1 cellular context compared by ENCODE assay signal in the genomic region with DNA sequence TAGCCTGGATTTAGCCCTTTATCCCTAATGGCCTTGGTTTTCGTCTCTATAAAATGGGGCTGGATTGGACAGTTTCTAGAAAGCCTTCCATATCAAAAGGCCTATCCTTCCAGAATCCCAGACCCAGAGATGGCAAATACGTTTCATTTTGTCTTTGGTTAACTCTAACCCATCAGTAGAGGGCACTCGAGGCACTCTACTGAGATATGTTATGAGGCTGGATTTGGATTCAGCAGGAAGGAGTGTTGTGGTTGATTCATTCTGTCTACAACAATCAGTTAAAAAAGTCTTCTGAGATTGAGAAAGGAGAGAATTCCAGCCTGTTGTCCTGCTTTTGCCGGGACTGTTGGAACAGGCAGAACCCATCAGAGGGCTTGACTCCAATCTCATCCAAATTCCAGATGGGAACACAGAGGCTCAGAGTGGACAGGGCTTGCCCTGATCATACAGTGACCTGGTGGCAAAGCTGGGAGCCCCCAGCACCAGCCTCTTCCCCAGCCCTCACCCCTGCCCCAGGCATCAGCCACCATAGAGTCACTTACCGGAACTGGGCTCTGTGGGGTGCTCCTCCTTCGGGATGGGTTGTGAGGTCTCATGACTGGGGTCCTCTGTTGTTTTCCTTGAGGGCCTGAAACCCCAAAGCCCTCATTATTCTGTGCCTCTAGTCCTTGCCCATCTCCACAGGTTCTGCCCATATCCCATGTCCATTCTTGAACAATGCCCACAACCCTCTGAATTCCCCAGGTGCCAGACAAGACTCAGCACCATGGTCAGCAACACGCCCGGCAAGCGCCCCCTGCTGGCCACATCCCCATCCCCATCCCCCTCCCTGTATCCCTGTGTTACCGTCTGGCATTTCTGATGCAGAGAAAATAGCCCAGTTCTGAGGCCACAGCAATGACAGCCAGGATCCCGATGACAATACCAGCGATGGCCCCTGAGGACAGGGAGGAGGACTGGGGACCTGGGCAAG.
TF ChIP-seq lines count a peak whose summit lies in the region.

No MANE protein-coding gene starts in this region.

TF ChIP-seq in HepG2, 621 proteins besides CTCF, POLR2A, EP300 and RAD21 (continues in another document):
- no peak for TF ChIP-seq TCF7L2 (IDR thresholded peaks at IDR 0.05; ENCODE audit: low read depth, low read length)
- no peak for TF ChIP-seq KLF15 (CRISPR knock-in tag; IDR thresholded peaks at IDR 0.05; ENCODE audit: borderline replicate concordance)
- no peak for TF ChIP-seq ZNF331 (CRISPR knock-in tag; IDR thresholded peaks at IDR 0.05)
- no peak for TF ChIP-seq ZFY (CRISPR knock-in tag; IDR thresholded peaks at IDR 0.05)
- TF ChIP-seq, protein P1, sequence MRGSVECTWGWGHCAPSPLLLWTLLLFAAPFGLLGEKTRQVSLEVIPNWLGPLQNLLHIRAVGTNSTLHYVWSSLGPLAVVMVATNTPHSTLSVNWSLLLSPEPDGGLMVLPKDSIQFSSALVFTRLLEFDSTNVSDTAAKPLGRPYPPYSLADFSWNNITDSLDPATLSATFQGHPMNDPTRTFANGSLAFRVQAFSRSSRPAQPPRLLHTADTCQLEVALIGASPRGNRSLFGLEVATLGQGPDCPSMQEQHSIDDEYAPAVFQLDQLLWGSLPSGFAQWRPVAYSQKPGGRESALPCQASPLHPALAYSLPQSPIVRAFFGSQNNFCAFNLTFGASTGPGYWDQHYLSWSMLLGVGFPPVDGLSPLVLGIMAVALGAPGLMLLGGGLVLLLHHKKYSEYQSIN (CRISPR knock-in tag; IDR thresholded peaks at IDR 0.05; ENCODE audit: borderline replicate concordance) = no peak
- TF ChIP-seq, protein P2, sequence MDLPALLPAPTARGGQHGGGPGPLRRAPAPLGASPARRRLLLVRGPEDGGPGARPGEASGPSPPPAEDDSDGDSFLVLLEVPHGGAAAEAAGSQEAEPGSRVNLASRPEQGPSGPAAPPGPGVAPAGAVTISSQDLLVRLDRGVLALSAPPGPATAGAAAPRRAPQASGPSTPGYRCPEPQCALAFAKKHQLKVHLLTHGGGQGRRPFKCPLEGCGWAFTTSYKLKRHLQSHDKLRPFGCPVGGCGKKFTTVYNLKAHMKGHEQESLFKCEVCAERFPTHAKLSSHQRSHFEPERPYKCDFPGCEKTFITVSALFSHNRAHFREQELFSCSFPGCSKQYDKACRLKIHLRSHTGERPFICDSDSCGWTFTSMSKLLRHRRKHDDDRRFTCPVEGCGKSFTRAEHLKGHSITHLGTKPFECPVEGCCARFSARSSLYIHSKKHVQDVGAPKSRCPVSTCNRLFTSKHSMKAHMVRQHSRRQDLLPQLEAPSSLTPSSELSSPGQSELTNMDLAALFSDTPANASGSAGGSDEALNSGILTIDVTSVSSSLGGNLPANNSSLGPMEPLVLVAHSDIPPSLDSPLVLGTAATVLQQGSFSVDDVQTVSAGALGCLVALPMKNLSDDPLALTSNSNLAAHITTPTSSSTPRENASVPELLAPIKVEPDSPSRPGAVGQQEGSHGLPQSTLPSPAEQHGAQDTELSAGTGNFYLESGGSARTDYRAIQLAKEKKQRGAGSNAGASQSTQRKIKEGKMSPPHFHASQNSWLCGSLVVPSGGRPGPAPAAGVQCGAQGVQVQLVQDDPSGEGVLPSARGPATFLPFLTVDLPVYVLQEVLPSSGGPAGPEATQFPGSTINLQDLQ (CRISPR knock-in tag; IDR thresholded peaks at IDR 0.05) = no peak
- TF ChIP-seq, protein P3, sequence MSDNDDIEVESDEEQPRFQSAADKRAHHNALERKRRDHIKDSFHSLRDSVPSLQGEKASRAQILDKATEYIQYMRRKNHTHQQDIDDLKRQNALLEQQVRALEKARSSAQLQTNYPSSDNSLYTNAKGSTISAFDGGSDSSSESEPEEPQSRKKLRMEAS (IDR thresholded peaks at IDR 0.05) = no peak
- TF ChIP-seq, protein P4, sequence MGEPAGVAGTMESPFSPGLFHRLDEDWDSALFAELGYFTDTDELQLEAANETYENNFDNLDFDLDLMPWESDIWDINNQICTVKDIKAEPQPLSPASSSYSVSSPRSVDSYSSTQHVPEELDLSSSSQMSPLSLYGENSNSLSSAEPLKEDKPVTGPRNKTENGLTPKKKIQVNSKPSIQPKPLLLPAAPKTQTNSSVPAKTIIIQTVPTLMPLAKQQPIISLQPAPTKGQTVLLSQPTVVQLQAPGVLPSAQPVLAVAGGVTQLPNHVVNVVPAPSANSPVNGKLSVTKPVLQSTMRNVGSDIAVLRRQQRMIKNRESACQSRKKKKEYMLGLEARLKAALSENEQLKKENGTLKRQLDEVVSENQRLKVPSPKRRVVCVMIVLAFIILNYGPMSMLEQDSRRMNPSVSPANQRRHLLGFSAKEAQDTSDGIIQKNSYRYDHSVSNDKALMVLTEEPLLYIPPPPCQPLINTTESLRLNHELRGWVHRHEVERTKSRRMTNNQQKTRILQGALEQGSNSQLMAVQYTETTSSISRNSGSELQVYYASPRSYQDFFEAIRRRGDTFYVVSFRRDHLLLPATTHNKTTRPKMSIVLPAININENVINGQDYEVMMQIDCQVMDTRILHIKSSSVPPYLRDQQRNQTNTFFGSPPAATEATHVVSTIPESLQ (CRISPR knock-in tag; conservative IDR thresholded peaks at IDR 0.05) = no peak
- TF ChIP-seq, protein P5, sequence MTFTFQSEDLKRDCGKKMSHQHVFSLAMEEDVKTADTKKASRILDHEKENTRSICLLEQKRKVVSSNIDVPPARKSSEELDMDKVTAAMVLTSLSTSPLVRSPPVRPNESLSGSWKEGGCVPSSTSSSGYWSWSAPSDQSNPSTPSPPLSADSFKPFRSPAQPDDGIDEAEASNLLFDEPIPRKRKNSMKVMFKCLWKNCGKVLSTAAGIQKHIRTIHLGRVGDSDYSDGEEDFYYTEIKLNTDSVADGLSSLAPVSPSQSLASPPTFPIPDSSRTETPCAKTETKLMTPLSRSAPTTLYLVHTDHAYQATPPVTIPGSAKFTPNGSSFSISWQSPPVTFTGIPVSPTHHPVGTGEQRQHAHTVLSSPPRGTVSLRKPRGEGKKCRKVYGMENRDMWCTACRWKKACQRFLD (CRISPR knock-in tag; IDR thresholded peaks at IDR 0.05; ENCODE audit: borderline replicate concordance) = 0 out of 2 replicates have a peak, but pooled peaks have one; percentile 49
- TF ChIP-seq ATF7-NPFF (CRISPR knock-in tag; IDR thresholded peaks at IDR 0.05; ENCODE audit: low read depth) = no peak
- no peak for TF ChIP-seq ADNP (CRISPR knock-in tag; IDR thresholded peaks at IDR 0.05)
- TF ChIP-seq MED8 (CRISPR knock-in tag; IDR thresholded peaks at IDR 0.05; ENCODE audit: insufficient replicate concordance) = no peak
- TF ChIP-seq MYC (CRISPR knock-in tag; IDR thresholded peaks at IDR 0.05; ENCODE audit: borderline replicate concordance) = 0 out of 2 replicates have a peak, but pooled peaks have one; percentile 26
- TF ChIP-seq, protein P6, sequence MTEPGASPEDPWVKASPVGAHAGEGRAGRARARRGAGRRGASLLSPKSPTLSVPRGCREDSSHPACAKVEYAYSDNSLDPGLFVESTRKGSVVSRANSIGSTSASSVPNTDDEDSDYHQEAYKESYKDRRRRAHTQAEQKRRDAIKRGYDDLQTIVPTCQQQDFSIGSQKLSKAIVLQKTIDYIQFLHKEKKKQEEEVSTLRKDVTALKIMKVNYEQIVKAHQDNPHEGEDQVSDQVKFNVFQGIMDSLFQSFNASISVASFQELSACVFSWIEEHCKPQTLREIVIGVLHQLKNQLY (CRISPR knock-in tag; IDR thresholded peaks at IDR 0.05) = no peak
- 0 out of 2 replicates have a peak, but pooled peaks have one; percentile 36 for TF ChIP-seq ZNF274 (CRISPR knock-in tag; IDR thresholded peaks at IDR 0.05)
- no peak for TF ChIP-seq ZNF230 (CRISPR knock-in tag; IDR thresholded peaks at IDR 0.05)
- TF ChIP-seq RARA (CRISPR knock-in tag; IDR thresholded peaks at IDR 0.05) = no peak
- TF ChIP-seq, protein P7, sequence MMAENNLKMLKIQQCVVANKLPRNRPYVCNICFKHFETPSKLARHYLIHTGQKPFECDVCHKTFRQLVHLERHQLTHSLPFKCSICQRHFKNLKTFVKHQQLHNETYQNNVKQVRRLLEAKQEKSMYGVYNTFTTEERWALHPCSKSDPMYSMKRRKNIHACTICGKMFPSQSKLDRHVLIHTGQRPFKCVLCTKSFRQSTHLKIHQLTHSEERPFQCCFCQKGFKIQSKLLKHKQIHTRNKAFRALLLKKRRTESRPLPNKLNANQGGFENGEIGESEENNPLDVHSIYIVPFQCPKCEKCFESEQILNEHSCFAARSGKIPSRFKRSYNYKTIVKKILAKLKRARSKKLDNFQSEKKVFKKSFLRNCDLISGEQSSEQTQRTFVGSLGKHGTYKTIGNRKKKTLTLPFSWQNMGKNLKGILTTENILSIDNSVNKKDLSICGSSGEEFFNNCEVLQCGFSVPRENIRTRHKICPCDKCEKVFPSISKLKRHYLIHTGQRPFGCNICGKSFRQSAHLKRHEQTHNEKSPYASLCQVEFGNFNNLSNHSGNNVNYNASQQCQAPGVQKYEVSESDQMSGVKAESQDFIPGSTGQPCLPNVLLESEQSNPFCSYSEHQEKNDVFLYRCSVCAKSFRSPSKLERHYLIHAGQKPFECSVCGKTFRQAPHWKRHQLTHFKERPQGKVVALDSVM (CRISPR knock-in tag; IDR thresholded peaks at IDR 0.05) = no peak
- TF ChIP-seq SOX5 (CRISPR knock-in tag; IDR thresholded peaks at IDR 0.05; ENCODE audit: borderline replicate concordance) = no peak
- TF ChIP-seq, protein P8, sequence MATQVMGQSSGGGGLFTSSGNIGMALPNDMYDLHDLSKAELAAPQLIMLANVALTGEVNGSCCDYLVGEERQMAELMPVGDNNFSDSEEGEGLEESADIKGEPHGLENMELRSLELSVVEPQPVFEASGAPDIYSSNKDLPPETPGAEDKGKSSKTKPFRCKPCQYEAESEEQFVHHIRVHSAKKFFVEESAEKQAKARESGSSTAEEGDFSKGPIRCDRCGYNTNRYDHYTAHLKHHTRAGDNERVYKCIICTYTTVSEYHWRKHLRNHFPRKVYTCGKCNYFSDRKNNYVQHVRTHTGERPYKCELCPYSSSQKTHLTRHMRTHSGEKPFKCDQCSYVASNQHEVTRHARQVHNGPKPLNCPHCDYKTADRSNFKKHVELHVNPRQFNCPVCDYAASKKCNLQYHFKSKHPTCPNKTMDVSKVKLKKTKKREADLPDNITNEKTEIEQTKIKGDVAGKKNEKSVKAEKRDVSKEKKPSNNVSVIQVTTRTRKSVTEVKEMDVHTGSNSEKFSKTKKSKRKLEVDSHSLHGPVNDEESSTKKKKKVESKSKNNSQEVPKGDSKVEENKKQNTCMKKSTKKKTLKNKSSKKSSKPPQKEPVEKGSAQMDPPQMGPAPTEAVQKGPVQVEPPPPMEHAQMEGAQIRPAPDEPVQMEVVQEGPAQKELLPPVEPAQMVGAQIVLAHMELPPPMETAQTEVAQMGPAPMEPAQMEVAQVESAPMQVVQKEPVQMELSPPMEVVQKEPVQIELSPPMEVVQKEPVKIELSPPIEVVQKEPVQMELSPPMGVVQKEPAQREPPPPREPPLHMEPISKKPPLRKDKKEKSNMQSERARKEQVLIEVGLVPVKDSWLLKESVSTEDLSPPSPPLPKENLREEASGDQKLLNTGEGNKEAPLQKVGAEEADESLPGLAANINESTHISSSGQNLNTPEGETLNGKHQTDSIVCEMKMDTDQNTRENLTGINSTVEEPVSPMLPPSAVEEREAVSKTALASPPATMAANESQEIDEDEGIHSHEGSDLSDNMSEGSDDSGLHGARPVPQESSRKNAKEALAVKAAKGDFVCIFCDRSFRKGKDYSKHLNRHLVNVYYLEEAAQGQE (IDR thresholded peaks at IDR 0.05; ENCODE audit: borderline replicate concordance in 1 of 2, low read depth in 1 of 2, low read length in 2 of 2) = peak; percentile 77 to 96
- TF ChIP-seq, protein P9, sequence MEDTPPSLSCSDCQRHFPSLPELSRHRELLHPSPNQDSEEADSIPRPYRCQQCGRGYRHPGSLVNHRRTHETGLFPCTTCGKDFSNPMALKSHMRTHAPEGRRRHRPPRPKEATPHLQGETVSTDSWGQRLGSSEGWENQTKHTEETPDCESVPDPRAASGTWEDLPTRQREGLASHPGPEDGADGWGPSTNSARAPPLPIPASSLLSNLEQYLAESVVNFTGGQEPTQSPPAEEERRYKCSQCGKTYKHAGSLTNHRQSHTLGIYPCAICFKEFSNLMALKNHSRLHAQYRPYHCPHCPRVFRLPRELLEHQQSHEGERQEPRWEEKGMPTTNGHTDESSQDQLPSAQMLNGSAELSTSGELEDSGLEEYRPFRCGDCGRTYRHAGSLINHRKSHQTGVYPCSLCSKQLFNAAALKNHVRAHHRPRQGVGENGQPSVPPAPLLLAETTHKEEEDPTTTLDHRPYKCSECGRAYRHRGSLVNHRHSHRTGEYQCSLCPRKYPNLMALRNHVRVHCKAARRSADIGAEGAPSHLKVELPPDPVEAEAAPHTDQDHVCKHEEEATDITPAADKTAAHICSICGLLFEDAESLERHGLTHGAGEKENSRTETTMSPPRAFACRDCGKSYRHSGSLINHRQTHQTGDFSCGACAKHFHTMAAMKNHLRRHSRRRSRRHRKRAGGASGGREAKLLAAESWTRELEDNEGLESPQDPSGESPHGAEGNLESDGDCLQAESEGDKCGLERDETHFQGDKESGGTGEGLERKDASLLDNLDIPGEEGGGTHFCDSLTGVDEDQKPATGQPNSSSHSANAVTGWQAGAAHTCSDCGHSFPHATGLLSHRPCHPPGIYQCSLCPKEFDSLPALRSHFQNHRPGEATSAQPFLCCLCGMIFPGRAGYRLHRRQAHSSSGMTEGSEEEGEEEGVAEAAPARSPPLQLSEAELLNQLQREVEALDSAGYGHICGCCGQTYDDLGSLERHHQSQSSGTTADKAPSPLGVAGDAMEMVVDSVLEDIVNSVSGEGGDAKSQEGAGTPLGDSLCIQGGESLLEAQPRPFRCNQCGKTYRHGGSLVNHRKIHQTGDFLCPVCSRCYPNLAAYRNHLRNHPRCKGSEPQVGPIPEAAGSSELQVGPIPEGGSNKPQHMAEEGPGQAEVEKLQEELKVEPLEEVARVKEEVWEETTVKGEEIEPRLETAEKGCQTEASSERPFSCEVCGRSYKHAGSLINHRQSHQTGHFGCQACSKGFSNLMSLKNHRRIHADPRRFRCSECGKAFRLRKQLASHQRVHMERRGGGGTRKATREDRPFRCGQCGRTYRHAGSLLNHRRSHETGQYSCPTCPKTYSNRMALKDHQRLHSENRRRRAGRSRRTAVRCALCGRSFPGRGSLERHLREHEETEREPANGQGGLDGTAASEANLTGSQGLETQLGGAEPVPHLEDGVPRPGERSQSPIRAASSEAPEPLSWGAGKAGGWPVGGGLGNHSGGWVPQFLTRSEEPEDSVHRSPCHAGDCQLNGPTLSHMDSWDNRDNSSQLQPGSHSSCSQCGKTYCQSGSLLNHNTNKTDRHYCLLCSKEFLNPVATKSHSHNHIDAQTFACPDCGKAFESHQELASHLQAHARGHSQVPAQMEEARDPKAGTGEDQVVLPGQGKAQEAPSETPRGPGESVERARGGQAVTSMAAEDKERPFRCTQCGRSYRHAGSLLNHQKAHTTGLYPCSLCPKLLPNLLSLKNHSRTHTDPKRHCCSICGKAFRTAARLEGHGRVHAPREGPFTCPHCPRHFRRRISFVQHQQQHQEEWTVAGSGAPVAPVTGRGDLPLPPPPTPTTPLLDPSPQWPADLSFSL (CRISPR knock-in tag; IDR thresholded peaks at IDR 0.05) = no peak
- no peak for TF ChIP-seq SRSF9 (IDR thresholded peaks at IDR 0.05; ENCODE audit: borderline replicate concordance, insufficient read depth, low read depth, low read length, poor library complexity, severe bottlenecking)
- no peak for TF ChIP-seq RFX3 (CRISPR knock-in tag; IDR thresholded peaks at IDR 0.05)
- no peak for TF ChIP-seq NFYC (CRISPR knock-in tag; IDR thresholded peaks at IDR 0.05)
- no peak for TF ChIP-seq ZFP36 (IDR thresholded peaks at IDR 0.05; ENCODE audit: borderline replicate concordance, low read depth, low read length, partially characterized antibody)
- no peak for TF ChIP-seq POLR2AphosphoS2 (IDR thresholded peaks at IDR 0.05; ENCODE audit: low read depth, low read length)
